2 cellular contexts compared by ENCODE assay signal in genomic region chr11:32438346-32438882, GRCh38.
TF ChIP-seq lines count a peak whose summit lies in the region.

No MANE protein-coding gene starts in this region.

TF ChIP-seq in GM23338, 12 proteins besides CTCF, POLR2A, EP300 and RAD21 (continued from another document):
- TF ChIP-seq REST (IDR thresholded peaks at IDR 0.05; ENCODE audit: unreplicated experiment) (no peak), ZNF114 (CRISPR knock-in tag; IDR thresholded peaks at IDR 0.05) (no peak), EZH2phosphoT487 (IDR thresholded peaks at IDR 0.05; ENCODE audit: unreplicated experiment) (no peak)

TF ChIP-seq in WTC11, 78 proteins besides CTCF, POLR2A, EP300 and RAD21 (continued from another document):
- TF ChIP-seq FOXK1 (CRISPR knock-in tag; IDR thresholded peaks at IDR 0.05), result no peak
- no peak for TF ChIP-seq HMGA2 (CRISPR knock-in tag; IDR thresholded peaks at IDR 0.05)
- TF ChIP-seq MAX (CRISPR knock-in tag; IDR thresholded peaks at IDR 0.05), result no peak
- no peak for TF ChIP-seq MXD4 (CRISPR knock-in tag; IDR thresholded peaks at IDR 0.05; ENCODE audit: borderline replicate concordance)
- TF ChIP-seq NR3C1 (CRISPR knock-in tag; conservative IDR thresholded peaks at IDR 0.05; ENCODE audit: low read depth), result no peak
TF ChIP-seq in WTC11: peak in this region for 0.
